In genomic region chr6:141484726-141485125, GRCh38 we compare ENCODE assay signal across 2 cellular contexts.
TF ChIP-seq lines count a peak whose summit lies in the region.

No MANE protein-coding gene starts in this region.

TF ChIP-seq in IMR-90, 13 proteins besides CTCF, POLR2A, EP300 and RAD21 (continued from another document):
- TF ChIP-seq ELK1 (IDR thresholded peaks at IDR 0.05; ENCODE audit: borderline replicate concordance, low read depth, low read length) (no peak), MAZ (IDR thresholded peaks at IDR 0.05; ENCODE audit: borderline replicate concordance, low read depth, low read length) (no peak), CEBPB (IDR thresholded peaks at IDR 0.05; ENCODE audit: low read depth, low read length) (no peak), BHLHE40 (IDR thresholded peaks at IDR 0.05; ENCODE audit: low read depth, low read length) (no peak), CHD1 (IDR thresholded peaks at IDR 0.05; ENCODE audit: low read depth, low read length) (no peak)
- TF ChIP-seq, protein P1, sequence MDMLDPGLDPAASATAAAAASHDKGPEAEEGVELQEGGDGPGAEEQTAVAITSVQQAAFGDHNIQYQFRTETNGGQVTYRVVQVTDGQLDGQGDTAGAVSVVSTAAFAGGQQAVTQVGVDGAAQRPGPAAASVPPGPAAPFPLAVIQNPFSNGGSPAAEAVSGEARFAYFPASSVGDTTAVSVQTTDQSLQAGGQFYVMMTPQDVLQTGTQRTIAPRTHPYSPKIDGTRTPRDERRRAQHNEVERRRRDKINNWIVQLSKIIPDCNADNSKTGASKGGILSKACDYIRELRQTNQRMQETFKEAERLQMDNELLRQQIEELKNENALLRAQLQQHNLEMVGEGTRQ (IDR thresholded peaks at IDR 0.05; ENCODE audit: low read depth, low read length) = no peak

TF ChIP-seq in GM23338, 12 proteins besides CTCF, POLR2A, EP300 and RAD21:
- TF ChIP-seq ZNF462 (CRISPR knock-in tag; IDR thresholded peaks at IDR 0.05) = no peak
- TF ChIP-seq, protein P2, sequence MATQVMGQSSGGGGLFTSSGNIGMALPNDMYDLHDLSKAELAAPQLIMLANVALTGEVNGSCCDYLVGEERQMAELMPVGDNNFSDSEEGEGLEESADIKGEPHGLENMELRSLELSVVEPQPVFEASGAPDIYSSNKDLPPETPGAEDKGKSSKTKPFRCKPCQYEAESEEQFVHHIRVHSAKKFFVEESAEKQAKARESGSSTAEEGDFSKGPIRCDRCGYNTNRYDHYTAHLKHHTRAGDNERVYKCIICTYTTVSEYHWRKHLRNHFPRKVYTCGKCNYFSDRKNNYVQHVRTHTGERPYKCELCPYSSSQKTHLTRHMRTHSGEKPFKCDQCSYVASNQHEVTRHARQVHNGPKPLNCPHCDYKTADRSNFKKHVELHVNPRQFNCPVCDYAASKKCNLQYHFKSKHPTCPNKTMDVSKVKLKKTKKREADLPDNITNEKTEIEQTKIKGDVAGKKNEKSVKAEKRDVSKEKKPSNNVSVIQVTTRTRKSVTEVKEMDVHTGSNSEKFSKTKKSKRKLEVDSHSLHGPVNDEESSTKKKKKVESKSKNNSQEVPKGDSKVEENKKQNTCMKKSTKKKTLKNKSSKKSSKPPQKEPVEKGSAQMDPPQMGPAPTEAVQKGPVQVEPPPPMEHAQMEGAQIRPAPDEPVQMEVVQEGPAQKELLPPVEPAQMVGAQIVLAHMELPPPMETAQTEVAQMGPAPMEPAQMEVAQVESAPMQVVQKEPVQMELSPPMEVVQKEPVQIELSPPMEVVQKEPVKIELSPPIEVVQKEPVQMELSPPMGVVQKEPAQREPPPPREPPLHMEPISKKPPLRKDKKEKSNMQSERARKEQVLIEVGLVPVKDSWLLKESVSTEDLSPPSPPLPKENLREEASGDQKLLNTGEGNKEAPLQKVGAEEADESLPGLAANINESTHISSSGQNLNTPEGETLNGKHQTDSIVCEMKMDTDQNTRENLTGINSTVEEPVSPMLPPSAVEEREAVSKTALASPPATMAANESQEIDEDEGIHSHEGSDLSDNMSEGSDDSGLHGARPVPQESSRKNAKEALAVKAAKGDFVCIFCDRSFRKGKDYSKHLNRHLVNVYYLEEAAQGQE (IDR thresholded peaks at IDR 0.05; ENCODE audit: unreplicated experiment) = no peak
- TF ChIP-seq EZH2phosphoT487 (IDR thresholded peaks at IDR 0.05; ENCODE audit: unreplicated experiment) = no peak
- no peak for TF ChIP-seq EZH2 (IDR thresholded peaks at IDR 0.05; ENCODE audit: low read depth, unreplicated experiment)
- no peak for TF ChIP-seq POLR2AphosphoS5 (IDR thresholded peaks at IDR 0.05; ENCODE audit: low read depth)
- no peak for TF ChIP-seq STAT1 (IDR thresholded peaks at IDR 0.05; ENCODE audit: unreplicated experiment)
- no peak for TF ChIP-seq ZNF331 (CRISPR knock-in tag; IDR thresholded peaks at IDR 0.05; ENCODE audit: low read depth)
- no peak for TF ChIP-seq ZNF114 (CRISPR knock-in tag; IDR thresholded peaks at IDR 0.05)
- no peak for TF ChIP-seq CREB1 (CRISPR knock-in tag; IDR thresholded peaks at IDR 0.05; ENCODE audit: low read depth)
- no peak for TF ChIP-seq NANOG (IDR thresholded peaks at IDR 0.05; ENCODE audit: borderline replicate concordance)
